ENCODE assay signal across 8 cellular contexts in the genomic region with DNA sequence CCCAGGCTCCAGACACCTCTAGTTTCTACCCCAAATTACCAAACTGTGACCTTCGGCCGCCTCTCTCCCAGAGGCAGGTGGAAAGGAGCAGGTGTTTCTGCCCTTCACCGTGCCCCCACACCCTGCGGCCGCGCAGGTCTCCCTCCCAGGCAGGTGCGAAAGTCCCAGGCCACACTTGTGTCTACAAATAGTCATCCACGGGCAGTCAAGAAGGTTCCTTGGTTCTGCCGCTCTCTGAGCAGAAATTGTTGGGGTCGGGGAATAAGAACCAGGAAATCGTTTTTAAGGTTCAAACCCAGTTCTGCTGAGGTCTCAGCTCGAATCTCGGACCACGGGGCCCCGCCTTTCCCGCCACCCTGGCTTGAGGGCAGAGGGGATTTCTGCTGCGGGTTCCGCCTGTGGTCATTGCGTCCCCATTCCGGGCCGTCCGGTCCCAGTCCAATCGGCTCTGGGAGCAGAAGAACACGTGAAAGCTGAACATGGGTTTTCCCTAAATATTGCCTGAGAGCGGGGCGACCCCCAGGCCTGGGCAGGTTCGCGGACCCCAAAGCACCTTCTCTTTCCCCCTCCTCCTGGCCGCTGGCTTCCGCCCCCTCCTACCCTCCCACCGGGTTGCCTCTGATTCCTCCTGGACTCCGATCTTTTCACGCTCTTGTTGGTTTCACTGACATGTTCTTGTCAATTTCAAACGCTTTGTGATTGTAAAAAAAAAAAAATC. TPM values are rescaled to one million over a fixed set of nuclear protein-coding genes. Genes with fewer than 3 reads are reported as not detected.
DNase-seq lines count a peak whose midpoint lies in the region; ATAC-seq and TF ChIP-seq lines count a peak whose summit lies in the region.

No MANE protein-coding gene starts in this region.

- in situ Hi-C loops in brain microvascular endothelial cell (cut with HindIII; ENCODE audit: low pct_ligation_motif_present, low sequenced_read_pairs) = no loop called here

- peak; percentile 6 for DNase-seq in SIG-M5 treated with dmso at 0.1 percent for 504 hours (lab: John Stamatoyannopoulos, UW; ENCODE audit: unreplicated experiment)
- DNase-seq in SIG-M5 (lab: John Stamatoyannopoulos, UW) = no peak
- DNase-seq in NCI-H748 (lab: John Stamatoyannopoulos, UW; ENCODE audit: unreplicated experiment) = peak; percentile 61
- no peak for DNase-seq in brain microvascular endothelial cell
- DNase-seq in left lobe of liver (ENCODE audit: low spot score) = peak; percentile 58
- peak; percentile 40 for DNase-seq in superior temporal gyrus (ENCODE audit: extremely low spot score)
- DNase-seq in GDM1 (lab: John Stamatoyannopoulos, UW) = no peak
- no peak for DNase-seq in SKM-1 (lab: John Stamatoyannopoulos, UW; ENCODE audit: unreplicated experiment)

- H3K4me3 ChIP-seq in brain microvascular endothelial cell (ENCODE audit: low read depth, low read length) = peak overlapping the region; percentile 79

- no peaks in the 10 kb centered on the region for H3K36me3 ChIP-seq in brain microvascular endothelial cell (replicated peaks)

- H3K27me3 ChIP-seq in brain microvascular endothelial cell (replicated peaks) = peaks cover 39% of the 10 kb centered on the region

- H3K27ac ChIP-seq in brain microvascular endothelial cell = no peak overlapping the region

- ATAC-seq in left lobe of liver = peak; percentile 5

- TF ChIP-seq CTCF in brain microvascular endothelial cell (IDR thresholded peaks at IDR 0.05; ENCODE audit: low read depth, low read length, missing control alignments) = no peak

RNA-seq across cellular contexts. Expression of a gene that starts 1.2 kb away (rescaled TPM):
- 2.6 TPM for total RNA-seq in left lobe of liver

Comparison
In these comparisons a context has a peak if more than half of its experiments do, and no peak if none do; other contexts are left out.
1. DNase-seq: peak in SIG-M5 treated with dmso at 0.1 percent for 504 hours (single experiment), NCI-H748 (single experiment), left lobe of liver (single experiment) and superior temporal gyrus (single experiment); none in SIG-M5 (single experiment), brain microvascular endothelial cell (single experiment), GDM1 (single experiment) and SKM-1 (single experiment).